In genomic region chr14:77589099-77589498, GRCh38 we compare ENCODE assay signal across 11 cellular contexts. TPM values are rescaled to one million over a fixed set of nuclear protein-coding genes. Genes with fewer than 3 reads are reported as not detected.
DNase-seq lines count a peak whose midpoint lies in the region; TF ChIP-seq lines count a peak whose summit lies in the region.
"Had no signal": no experiment of that assay in that cellular context is flagged by ENCODE, and none has a peak within 500 bp of the region (broad histone marks: within the 10 kb centered on the region; RNA-seq: fewer than 3 reads in every experiment).

No MANE protein-coding gene starts in this region.

- no peak for TF ChIP-seq POLR2A in NB4 (IDR thresholded peaks at IDR 0.05; ENCODE audit: extremely low read depth, insufficient read length)

- no peaks in the 10 kb centered on the region for H3K27me3 Mint-ChIP-seq in activated naive CD4-positive, alpha-beta T cell treated with anti-CD3 and anti-CD28 coated beads, Interleukin-2, amount 10 ng/mL, durations not matched to agents 7 days and 5 days
- H3K27me3 Mint-ChIP-seq in endothelial cell (ENCODE audit: unreplicated experiment) = no peaks in the 10 kb centered on the region

- DNase-seq in activated naive CD4-positive, alpha-beta T cell treated with anti-CD3 and anti-CD28 coated beads, Interleukin-2, amount 10 ng/mL, durations not matched to agents 7 days and 5 days = no peak
- no peak for DNase-seq in activated naive CD4-positive, alpha-beta T cell treated with anti-CD3 and anti-CD28 coated beads, Interleukin-2, amount 50 U/mL, for 16 hours
- peak; percentile 42 for DNase-seq in NB4 (ENCODE audit: low read depth)
- no peak for DNase-seq in endothelial cell (ENCODE audit: low spot score)
- no peak for DNase-seq in D341Med (ENCODE audit: low spot score)
- no peak for DNase-seq in GM03348 (ENCODE audit: low spot score)
- no peak for DNase-seq in EL
- DNase-seq: NCI-H1417 had no signal

- H3K9ac ChIP-seq in subcutaneous abdominal adipose tissue (ENCODE audit: low read length in 5 of 5) = no peak overlapping the region

- H3K27ac ChIP-seq in subcutaneous abdominal adipose tissue (ENCODE audit: low read depth, low read length) = peak overlapping the region; percentile 16
- H3K27ac ChIP-seq: thyroid gland had no signal

- no peaks in the 10 kb centered on the region for H3K9me3 Mint-ChIP-seq in activated naive CD4-positive, alpha-beta T cell treated with anti-CD3 and anti-CD28 coated beads, Interleukin-2, amount 10 ng/mL, durations not matched to agents 7 days and 5 days
- no peaks in the 10 kb centered on the region for H3K9me3 Mint-ChIP-seq in endothelial cell (ENCODE audit: unreplicated experiment)

- H3K4me1 ChIP-seq in subcutaneous abdominal adipose tissue (ENCODE audit: control insufficient read depth in 5 of 5, insufficient read depth in 5 of 5, low read length in 5 of 5) = peaks cover 0 to 44% (median 14%) of the 10 kb centered on the region in 5 donors

- CTCF ChIA-PET in activated naive CD4-positive, alpha-beta T cell treated with anti-CD3 and anti-CD28 coated beads, Interleukin-2, amount 10 ng/mL, durations not matched to agents 7 days and 5 days (lab: Charles Lee) = no interaction called here

- no peaks in the 10 kb centered on the region for H3K9me3 ChIP-seq in subcutaneous abdominal adipose tissue (ENCODE audit: control insufficient read depth in 5 of 5, low read length in 5 of 5)
- H3K9me3 ChIP-seq: thyroid gland had no signal

- no peaks in the 10 kb centered on the region for H3K36me3 ChIP-seq in subcutaneous abdominal adipose tissue (ENCODE audit: control insufficient read depth in 5 of 5, insufficient read depth in 5 of 5, low read length in 5 of 5)
- H3K36me3 ChIP-seq: thyroid gland had no signal

- H3K4me1 Mint-ChIP-seq in activated naive CD4-positive, alpha-beta T cell treated with anti-CD3 and anti-CD28 coated beads, Interleukin-2, amount 10 ng/mL, durations not matched to agents 7 days and 5 days = peaks cover 64% of the 10 kb centered on the region
- peaks cover 33% of the 10 kb centered on the region for H3K4me1 Mint-ChIP-seq in endothelial cell (ENCODE audit: unreplicated experiment)

- TF ChIP-seq CTCF in NB4 (IDR thresholded peaks at IDR 0.05; ENCODE audit: low read depth, low read length) = no peak
- TF ChIP-seq CTCF in endothelial cell (IDR thresholded peaks at IDR 0.05; ENCODE audit: unreplicated experiment) = no peak

- peaks cover 52% of the 10 kb centered on the region for H3K36me3 Mint-ChIP-seq in activated naive CD4-positive, alpha-beta T cell treated with anti-CD3 and anti-CD28 coated beads, Interleukin-2, amount 10 ng/mL, durations not matched to agents 7 days and 5 days
- H3K36me3 Mint-ChIP-seq in endothelial cell (ENCODE audit: low read depth, unreplicated experiment) = peaks cover 8% of the 10 kb centered on the region

- no peaks in the 10 kb centered on the region for H3K27me3 ChIP-seq in subcutaneous abdominal adipose tissue (ENCODE audit: control insufficient read depth in 5 of 5, insufficient read depth in 4 of 5, low read length in 5 of 5)
- H3K27me3 ChIP-seq: thyroid gland had no signal

- peak overlapping the region; percentile 14 for H3K4me3 Mint-ChIP-seq in activated naive CD4-positive, alpha-beta T cell treated with anti-CD3 and anti-CD28 coated beads, Interleukin-2, amount 10 ng/mL, durations not matched to agents 7 days and 5 days
- H3K4me3 Mint-ChIP-seq in endothelial cell (ENCODE audit: unreplicated experiment) = no peak overlapping the region

- H3K4me3 ChIP-seq in NB4 (ENCODE audit: low read depth, low read length) (no peak overlapping the region), subcutaneous abdominal adipose tissue (ENCODE audit: low read depth in 1 of 5, low read length in 5 of 5) (no peak overlapping the region)
- H3K4me3 ChIP-seq: lung, thyroid gland had no signal

- peak overlapping the region; percentile 50 for H3K27ac Mint-ChIP-seq in activated naive CD4-positive, alpha-beta T cell treated with anti-CD3 and anti-CD28 coated beads, Interleukin-2, amount 10 ng/mL, durations not matched to agents 7 days and 5 days
- H3K27ac Mint-ChIP-seq in endothelial cell (ENCODE audit: unreplicated experiment) = peak overlapping the region; percentile 86

RNA-seq across cellular contexts. Expression of gene SPTLC2, which starts 27.3 kb away (rescaled TPM):
- 63.6 TPM for total RNA-seq in endothelial cell (ENCODE audit: unreplicated experiment)
